In the genomic region with DNA sequence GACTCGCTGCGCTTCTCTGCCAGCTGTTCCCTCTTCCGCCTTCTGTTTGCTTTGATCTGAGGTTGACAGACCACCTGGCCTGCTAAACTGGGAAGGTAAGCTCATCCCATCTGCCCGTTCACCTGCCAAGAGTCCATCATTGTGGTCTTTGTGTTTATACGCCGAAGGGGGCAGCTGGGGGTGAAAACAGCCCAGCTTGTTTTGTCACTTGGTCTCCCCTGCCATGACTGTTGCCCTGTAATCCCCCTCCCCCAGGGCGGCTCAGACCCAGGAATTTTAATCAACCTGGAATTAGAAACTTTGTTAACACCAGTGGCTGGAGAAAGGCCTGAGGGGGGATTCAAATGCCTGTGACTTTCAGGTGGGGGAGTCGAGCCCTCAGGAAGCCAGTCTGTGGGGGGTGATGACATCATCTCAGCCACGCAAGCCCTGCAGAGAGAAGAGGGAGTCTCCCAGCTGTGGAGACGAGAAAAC, we compare ENCODE assay signal across 18 cellular contexts.
A peak's percentile ranks its signal among the peaks of the same experiment; 100 is the strongest.
DNase-seq lines count a peak whose midpoint lies in the region; ATAC-seq and TF ChIP-seq lines count a peak whose summit lies in the region.
"Had no signal": no experiment of that assay in that cellular context is flagged by ENCODE, and none has a peak within 500 bp of the region (broad histone marks: within the 10 kb centered on the region; RNA-seq: fewer than 3 reads in every experiment).

No MANE protein-coding gene starts in this region.

- H4K8ac ChIP-seq in trophoblast cell (ENCODE audit: low read depth, low read length), result no peak overlapping the region

- intact Hi-C loops in vagina (cut with DNase I) (no loop called here), Right ventricle myocardium inferior (cut with DNase I) (no loop called here), mucosa of descending colon (cut with DNase I, micrococcal nuclease) (no loop called here)

- no peak overlapping the region for H3K4ac ChIP-seq in trophoblast cell (ENCODE audit: low read depth, low read length)

- H3K14ac ChIP-seq in trophoblast cell (ENCODE audit: low read length), result no peak overlapping the region

- H3K9me3 ChIP-seq in WERI-Rb-1 (ENCODE audit: severe bottlenecking) (no peaks in the 10 kb centered on the region), trophoblast cell (ENCODE audit: insufficient read depth, low read depth, low read length) (no peaks in the 10 kb centered on the region), vagina (no peaks in the 10 kb centered on the region), mucosa of descending colon (no peaks in the 10 kb centered on the region)
- H3K9me3 ChIP-seq: heart right ventricle, left lung had no signal

- peaks cover 13% of the 10 kb centered on the region for H3K79me1 ChIP-seq in trophoblast cell (ENCODE audit: low read length)

- H3K4me3 ChIP-seq in WERI-Rb-1 (ENCODE audit: low read depth, low read length) (peak overlapping the region; percentile 15), trophoblast cell (ENCODE audit: low read depth, low read length) (no peak overlapping the region), vagina (no peak overlapping the region), mucosa of descending colon (no peak overlapping the region)
- H3K4me3 ChIP-seq: cardiac muscle cell, heart right ventricle, left lung had no signal

- H3K36me3 ChIP-seq in WERI-Rb-1 (no peaks in the 10 kb centered on the region), trophoblast cell (ENCODE audit: control insufficient read depth in 1 of 2, insufficient read depth in 2 of 2, low read length in 2 of 2) (no peaks in the 10 kb centered on the region), vagina (no peaks in the 10 kb centered on the region), mucosa of descending colon (ENCODE audit: low read depth) (no peaks in the 10 kb centered on the region)
- H3K36me3 ChIP-seq: cardiac muscle cell, heart right ventricle, left lung had no signal

- no peak overlapping the region for H2AK5ac ChIP-seq in trophoblast cell (ENCODE audit: low read length)

- no peak for ATAC-seq in Right ventricle myocardium inferior
- ATAC-seq in mucosa of descending colon, result no peak
- ATAC-seq: activated CD8-positive, alpha-beta T cell treated with anti-CD3 and anti-CD28 coated beads, Interleukin-2, amount 10 ng/mL, durations not matched to agents 7 days and 5 days; heart right ventricle; left lung had no signal

- no peak overlapping the region for H4K12ac ChIP-seq in trophoblast cell (ENCODE audit: low read depth, low read length)

- no peak overlapping the region for H3K18ac ChIP-seq in trophoblast cell (ENCODE audit: low read length)

- H4K91ac ChIP-seq in trophoblast cell (ENCODE audit: low read depth, low read length), result peak overlapping the region; percentile 13

- H3K4me1 ChIP-seq in trophoblast cell (ENCODE audit: control insufficient read depth in 1 of 2, insufficient read depth in 2 of 2, low read length in 2 of 2), result peaks cover 17 to 29% of the 10 kb centered on the region in 2 experiments
- H3K4me1 ChIP-seq in vagina, result no peaks in the 10 kb centered on the region
- peaks cover 3% of the 10 kb centered on the region for H3K4me1 ChIP-seq in mucosa of descending colon (ENCODE audit: low read depth)
- H3K4me1 ChIP-seq: left lung had no signal

- DNase-seq in DMS 273 (lab: John Stamatoyannopoulos, UW; ENCODE audit: unreplicated experiment) (peak; percentile 77), DMS 273 treated with DMSO at 0.1 percent for 48 hours (lab: John Stamatoyannopoulos, UW) (no peak), NCI-H2171 (lab: John Stamatoyannopoulos, UW) (peak; percentile 29), WERI-Rb-1 (peak; percentile 86), trophoblast cell (no peak), vagina (ENCODE audit: extremely low spot score in 2 of 2) (no peak), Right ventricle myocardium inferior (ENCODE audit: missing footprints) (no peak), mucosa of descending colon (no peak)
- DNase-seq: activated CD8-positive, alpha-beta T cell treated with anti-CD3 and anti-CD28 coated beads, Interleukin-2, amount 10 ng/mL, durations not matched to agents 7 days and 5 days; CD8-positive, alpha-beta memory T cell; heart right ventricle; left lung; MM.1S; small intestine; T1000 had no signal

- no peak overlapping the region for H2AFZ ChIP-seq in trophoblast cell (ENCODE audit: insufficient read depth, low read length, poor library complexity)

- H2BK5ac ChIP-seq in trophoblast cell (ENCODE audit: low read depth, low read length, poor library complexity), result no peak overlapping the region

- no peak overlapping the region for H2BK120ac ChIP-seq in trophoblast cell (ENCODE audit: insufficient read depth, low read length, poor library complexity)

- no peak overlapping the region for H3K4me2 ChIP-seq in trophoblast cell (ENCODE audit: low read length)

- no peak overlapping the region for H2BK12ac ChIP-seq in trophoblast cell (ENCODE audit: low read length)

- no peaks in the 10 kb centered on the region for H3K79me2 ChIP-seq in trophoblast cell (ENCODE audit: control insufficient read depth, insufficient read depth, low read length, poor library complexity)

- no CpG with 5 or more reads among the region's 10 CpGs for WGBS in trophoblast cell (ENCODE audit: extremely low coverage, insufficient coverage, insufficient read length)

- H3K27ac ChIP-seq in WERI-Rb-1, result peak overlapping the region; percentile 85
- no peak overlapping the region for H3K27ac ChIP-seq in trophoblast cell (ENCODE audit: low read depth, low read length)
- H3K27ac ChIP-seq in vagina, result no peak overlapping the region
- H3K27ac ChIP-seq: 22Rv1, cardiac muscle cell, heart right ventricle, HL-60, left lung had no signal

- H3K9ac ChIP-seq in trophoblast cell (ENCODE audit: low read length), result no peak overlapping the region

- H3K23ac ChIP-seq in trophoblast cell (ENCODE audit: low read length), result no peak overlapping the region

- H3K27me3 ChIP-seq in WERI-Rb-1 (ENCODE audit: insufficient read depth, low read depth, severe bottlenecking), result no peaks in the 10 kb centered on the region
- H3K27me3 ChIP-seq in trophoblast cell (ENCODE audit: insufficient read depth, low read length), result no peaks in the 10 kb centered on the region
- H3K27me3 ChIP-seq in vagina, result no peaks in the 10 kb centered on the region
- H3K27me3 ChIP-seq: cardiac muscle cell, left lung had no signal

- TF ChIP-seq CTCF in WERI-Rb-1 (IDR thresholded peaks at IDR 0.05; ENCODE audit: low read depth, low read length) (no peak), vagina (IDR thresholded peaks at IDR 0.05) (no peak), mucosa of descending colon (IDR thresholded peaks at IDR 0.05) (no peak)

- TF ChIP-seq POLR2A in vagina (IDR thresholded peaks at IDR 0.05), result no peak

Comparison
In these comparisons a context has a peak if more than half of its experiments do, and no peak if none do; other contexts are left out.
1. DNase-seq: peak in DMS 273 (single experiment), NCI-H2171 (single experiment) and WERI-Rb-1 (single experiment); none in DMS 273 treated with DMSO at 0.1 percent for 48 hours (single experiment), trophoblast cell (0 of 2), vagina (0 of 2), Right ventricle myocardium inferior (single experiment) and mucosa of descending colon (0 of 3).